Comparison of ENCODE assay signal across 8 cellular contexts in genomic region chr5:181243521-181244307, GRCh38. TPM values are rescaled to one million over a fixed set of nuclear protein-coding genes. Genes with fewer than 3 reads are reported as not detected.
DNase-seq lines count a peak whose midpoint lies in the region; ATAC-seq and TF ChIP-seq lines count a peak whose summit lies in the region.

Gene RACK1, minus strand, starts transcription at chr5:181243906. Its CDS starts 106 bp downstream, at chr5:181243800.

- peak within 1 kb of the TSS; percentile 98 for H3K27ac ChIP-seq in VCaP
- H3K27ac ChIP-seq in left lung = peak within 1 kb of the TSS; percentile 97

- H3K36me3 ChIP-seq in left lung = peaks cover 5 to 40% of the 10 kb centered on the region in 2 donors

- no peaks in the 10 kb centered on the region for H3K27me3 Mint-ChIP-seq in chondrocyte (ENCODE audit: low read depth)

- intact Hi-C loops in left lung (cut with DNase I) = no loop called here

- no peaks in the 10 kb centered on the region for H3K27me3 ChIP-seq in left lung

- H3K4me1 ChIP-seq in left lung = peaks cover 16 to 58% of the 10 kb centered on the region in 2 donors

- peaks cover 57% of the 10 kb centered on the region for H3K4me1 Mint-ChIP-seq in chondrocyte (ENCODE audit: low read depth)

- H3K27ac Mint-ChIP-seq in chondrocyte (ENCODE audit: unreplicated experiment) = peak within 1 kb of the TSS; percentile 97

- no peaks in the 10 kb centered on the region for H3K9me3 Mint-ChIP-seq in chondrocyte (ENCODE audit: low read depth)

- peak within 1 kb of the TSS; percentile 64 to 66 for H3K4me3 ChIP-seq in left lung

- TF ChIP-seq CTCF in VCaP (conservative IDR thresholded peaks at IDR 0.05) = no peak
- TF ChIP-seq CTCF in chondrocyte (IDR thresholded peaks at IDR 0.05) = no peak
- no peak for TF ChIP-seq CTCF in left lung (IDR thresholded peaks at IDR 0.05)

- H3K4me3 Mint-ChIP-seq in chondrocyte (ENCODE audit: unreplicated experiment) = peak within 1 kb of the TSS; percentile 94

- no peaks in the 10 kb centered on the region for H3K9me3 ChIP-seq in left lung

- H3K36me3 Mint-ChIP-seq in chondrocyte (ENCODE audit: low read depth) = peaks cover 26% of the 10 kb centered on the region

- ATAC-seq in HG03196 (IDR thresholded peaks at IDR 0.05; ENCODE audit: unreplicated experiment) (peak; percentile 56), left lung (peak; percentile 73)

- peak; percentile 83 for DNase-seq in activated CD4-positive, CD25-positive, alpha-beta regulatory T cell treated with anti-CD3 and anti-CD28 coated beads, Interleukin-2, amount 50 U/mL, for 16 hours (ENCODE audit: low read depth, low spot score)
- DNase-seq in activated CD4-positive, CD25-positive, alpha-beta regulatory T cell (lab: John Stamatoyannopoulos, UW) = no peak
- DNase-seq in chondrocyte (ENCODE audit: low spot score) (no peak), left lung (peak; percentile 89 to 91), NOMO-1 (lab: John Stamatoyannopoulos, UW; ENCODE audit: unreplicated experiment in 2 of 2) (no peak)
- DNase-seq in stimulated activated CD4-positive, alpha-beta T cell treated with anti-CD3 and anti-CD28 coated beads, Interleukin-4, amount 100 ng/mL, for 1 hour = peak; percentile 87

RNA-seq across cellular contexts. Expression of gene RACK1, which starts in this region (rescaled TPM):
- total RNA-seq in chondrocyte (995 to 1,189 TPM (median 1,167 TPM) in 3 replicates), left lung (1,000 to 10,000 TPM; 1,244 to 1,308 TPM)

Comparison
In these comparisons a context has a peak if more than half of its experiments do, and no peak if none do; other contexts are left out.
1. DNase-seq: peak in activated CD4-positive, CD25-positive, alpha-beta regulatory T cell treated with anti-CD3 and anti-CD28 coated beads, Interleukin-2, amount 50 U/mL, for 16 hours (single experiment), left lung (2 of 2) and stimulated activated CD4-positive, alpha-beta T cell treated with anti-CD3 and anti-CD28 coated beads, Interleukin-4, amount 100 ng/mL, for 1 hour (single experiment); none in activated CD4-positive, CD25-positive, alpha-beta regulatory T cell (0 of 4), chondrocyte (single experiment) and NOMO-1 (0 of 2).